ENCODE assay signal across 12 cellular contexts in genomic region chr11:34595960-34596359, GRCh38. TPM values are rescaled to one million over a fixed set of nuclear protein-coding genes. Genes with fewer than 3 reads are reported as not detected.
"Had no signal": no experiment of that assay in that cellular context is flagged by ENCODE, and none has a peak within 500 bp of the region (broad histone marks: within the 10 kb centered on the region; RNA-seq: fewer than 3 reads in every experiment).

No MANE protein-coding gene starts in this region.

- ATAC-seq: HCT116, K562 had no signal

- H3K27ac Mint-ChIP-seq: HFFc6 had no signal

- H3K27ac ChIP-seq: GM23248, HL-60 had no signal

- DNase-seq: GM23248, GOT3, H7, HFFc6, IMR-90, KG1 had no signal

- H3K9me3 ChIP-seq: HAP-1 had no signal

- H3K4me3 Mint-ChIP-seq: HFFc6 had no signal

- H3K4me3 ChIP-seq: GM23248, HAP-1, K562 had no signal

- FAIRE-seq: K562 had no signal

RNA-seq across cellular contexts. Expression of gene EHF, which starts 24.9 kb away (rescaled TPM):
- total RNA-seq: GM23248, H4, HT1080 had no signal
- polyA plus RNA-seq: GM23248, IMR-90 had no signal
